8 cellular contexts compared by ENCODE assay signal in the genomic region with DNA sequence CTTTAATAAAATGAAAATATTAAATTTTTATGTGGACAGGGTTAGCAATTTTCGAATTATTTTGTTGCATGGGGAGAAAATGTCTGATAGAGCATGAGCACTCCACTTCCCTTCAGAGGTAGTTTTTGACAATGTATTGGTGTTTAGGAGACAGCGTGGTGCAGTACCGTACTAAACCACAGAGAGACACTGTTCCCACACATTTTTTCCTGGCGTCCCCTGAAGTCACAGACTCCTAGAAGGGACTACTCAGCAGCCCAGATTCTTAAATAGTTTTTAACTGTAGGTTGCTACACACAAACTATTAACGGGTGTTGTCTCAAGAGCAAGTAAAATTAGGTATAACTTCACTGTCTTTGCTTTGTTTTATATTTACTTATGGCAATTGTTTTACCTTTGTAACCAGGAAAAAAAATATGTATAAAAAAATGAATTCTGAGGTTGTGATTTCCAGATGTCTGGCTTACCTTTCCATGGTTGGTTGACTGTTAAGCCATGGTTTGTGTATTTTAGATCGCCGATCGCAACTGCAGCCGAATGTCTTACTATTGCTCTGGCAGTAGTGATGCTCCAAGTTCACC.
DNase-seq lines count a peak whose midpoint lies in the region; ATAC-seq and TF ChIP-seq lines count a peak whose summit lies in the region.

No MANE protein-coding gene starts in this region.

- H3K27ac ChIP-seq in gastroesophageal sphincter = no peak overlapping the region

- WGBS in gastroesophageal sphincter (ENCODE audit: low coverage in 1 of 2), 2 donors = 51 to 56% methylated on average over 7 to 9 of the region's 9 CpGs

- no peaks in the 10 kb centered on the region for H3K9me3 Mint-ChIP-seq in activated CD4-positive, alpha-beta memory T cell treated with anti-CD3 and anti-CD28 coated beads, Interleukin-2, amount 10 ng/mL, durations not matched to agents 7 days and 5 days
- H3K9me3 Mint-ChIP-seq in osteocyte (ENCODE audit: unreplicated experiment) = no peaks in the 10 kb centered on the region

- no peaks in the 10 kb centered on the region for H3K27me3 Mint-ChIP-seq in activated CD4-positive, alpha-beta memory T cell treated with anti-CD3 and anti-CD28 coated beads, Interleukin-2, amount 10 ng/mL, durations not matched to agents 7 days and 5 days
- H3K27me3 Mint-ChIP-seq in osteocyte (ENCODE audit: unreplicated experiment) = peaks cover under 1% of the 10 kb centered on the region

- H3K27me3 ChIP-seq in gastroesophageal sphincter = no peaks in the 10 kb centered on the region

- H3K4me3 ChIP-seq in gastroesophageal sphincter = no peak overlapping the region

- peak; percentile 74 for DNase-seq in AG20443 (ENCODE audit: low spot score)
- no peak for DNase-seq in GM20000 (ENCODE audit: low spot score)
- DNase-seq in NCI-H2171 treated with DMSO at 0.1 percent for 48 hours (lab: John Stamatoyannopoulos, UW) = peak; percentile 80
- peak; percentile 20 for DNase-seq in activated CD4-positive, alpha-beta memory T cell treated with anti-CD3 and anti-CD28 coated beads, Interleukin-2, amount 10 ng/mL, durations not matched to agents 7 days and 5 days
- no peak for DNase-seq in osteocyte (ENCODE audit: extremely low spot score, unreplicated experiment)
- no peak for DNase-seq in activated CD8-positive, alpha-beta memory T cell treated with anti-CD3 and anti-CD28 coated beads, Interleukin-2, amount 50 U/mL, for 48 hours

- peak; percentile 58 for ATAC-seq in gastroesophageal sphincter
- ATAC-seq in HG02588 (IDR thresholded peaks at IDR 0.05; ENCODE audit: unreplicated experiment) = no peak

- no peak overlapping the region for H3K4me3 Mint-ChIP-seq in activated CD4-positive, alpha-beta memory T cell treated with anti-CD3 and anti-CD28 coated beads, Interleukin-2, amount 10 ng/mL, durations not matched to agents 7 days and 5 days
- no peak overlapping the region for H3K4me3 Mint-ChIP-seq in osteocyte (ENCODE audit: unreplicated experiment)

- TF ChIP-seq POLR2A in gastroesophageal sphincter (IDR thresholded peaks at IDR 0.05) = no peak

- peaks cover 0 to 81% of the 10 kb centered on the region in 2 donors for H3K36me3 ChIP-seq in gastroesophageal sphincter

- H3K27ac Mint-ChIP-seq in activated CD4-positive, alpha-beta memory T cell treated with anti-CD3 and anti-CD28 coated beads, Interleukin-2, amount 10 ng/mL, durations not matched to agents 7 days and 5 days = no peak overlapping the region
- H3K27ac Mint-ChIP-seq in osteocyte (ENCODE audit: unreplicated experiment) = no peak overlapping the region

- H3K9me3 ChIP-seq in gastroesophageal sphincter = no peaks in the 10 kb centered on the region

- no peak for TF ChIP-seq EP300 in gastroesophageal sphincter (IDR thresholded peaks at IDR 0.05)

- H3K36me3 Mint-ChIP-seq in activated CD4-positive, alpha-beta memory T cell treated with anti-CD3 and anti-CD28 coated beads, Interleukin-2, amount 10 ng/mL, durations not matched to agents 7 days and 5 days (ENCODE audit: low read depth) = peaks cover 72% of the 10 kb centered on the region
- H3K36me3 Mint-ChIP-seq in osteocyte (ENCODE audit: unreplicated experiment) = no peaks in the 10 kb centered on the region

- CTCF ChIA-PET in activated CD4-positive, alpha-beta memory T cell treated with anti-CD3 and anti-CD28 coated beads, Interleukin-2, amount 10 ng/mL, durations not matched to agents 7 days and 5 days (lab: Charles Lee) = interaction anchor here (1.3 kb wide), 1 partner anchor 9 kb away, joined by 3 read pairs; no protein-coding TSS in a partner anchor

- no peaks in the 10 kb centered on the region for H3K4me1 Mint-ChIP-seq in activated CD4-positive, alpha-beta memory T cell treated with anti-CD3 and anti-CD28 coated beads, Interleukin-2, amount 10 ng/mL, durations not matched to agents 7 days and 5 days
- H3K4me1 Mint-ChIP-seq in osteocyte (ENCODE audit: unreplicated experiment) = no peaks in the 10 kb centered on the region

- TF ChIP-seq CTCF in GM20000 (IDR thresholded peaks at IDR 0.05; ENCODE audit: extremely low read depth, missing control alignments) (peak; percentile 35), gastroesophageal sphincter (IDR thresholded peaks at IDR 0.05) (peak; percentile 70 to 81 (median 74)), osteocyte (IDR thresholded peaks at IDR 0.05) (peak; percentile 62)

- POLR2A ChIA-PET in activated CD4-positive, alpha-beta memory T cell treated with anti-CD3 and anti-CD28 coated beads, Interleukin-2, amount 10 ng/mL, durations not matched to agents 7 days and 5 days (lab: Charles Lee) = no interaction called here

- no peaks in the 10 kb centered on the region for H3K4me1 ChIP-seq in gastroesophageal sphincter

Comparison
In these comparisons a context has a peak if more than half of its experiments do, and no peak if none do; other contexts are left out.
1. DNase-seq: peak in AG20443 (single experiment), NCI-H2171 treated with DMSO at 0.1 percent for 48 hours (single experiment) and activated CD4-positive, alpha-beta memory T cell treated with anti-CD3 and anti-CD28 coated beads, Interleukin-2, amount 10 ng/mL, durations not matched to agents 7 days and 5 days (single experiment); none in GM20000 (single experiment), osteocyte (single experiment) and activated CD8-positive, alpha-beta memory T cell treated with anti-CD3 and anti-CD28 coated beads, Interleukin-2, amount 50 U/mL, for 48 hours (single experiment).
2. Peak in every context shown above with its lines, with median percentiles within 50 percentile points of each other: CTCF ChIP-seq.